Comparison of ENCODE assay signal across 23 cellular contexts in genomic region chr17:50830994-50831393, GRCh38. TPM values are rescaled to one million over a fixed set of nuclear protein-coding genes. Genes with fewer than 3 reads are reported as not detected.
DNase-seq lines count a peak whose midpoint lies in the region; ATAC-seq and TF ChIP-seq lines count a peak whose summit lies in the region.
"Had no signal": no experiment of that assay in that cellular context is flagged by ENCODE, and none has a peak within 500 bp of the region (broad histone marks: within the 10 kb centered on the region; RNA-seq: fewer than 3 reads in every experiment).

No MANE protein-coding gene starts in this region.

- H3K4me2 ChIP-seq in neuronal stem cell (ENCODE audit: insufficient read depth, low read length, poor library complexity, severe bottlenecking) = no peak overlapping the region

- no peaks in the 10 kb centered on the region for H3K79me1 ChIP-seq in neuronal stem cell (ENCODE audit: low read depth, low read length)

- H4K91ac ChIP-seq in neuronal stem cell (ENCODE audit: low read depth, low read length, poor library complexity) = no peak overlapping the region

- H2AK5ac ChIP-seq in neuronal stem cell (ENCODE audit: low read depth, low read length) = peak overlapping the region; percentile 77

- WGBS in neuronal stem cell (ENCODE audit: extremely low coverage in 2 of 2, insufficient read length in 2 of 2, insufficient replicate concordance in 1 of 2), 2 donors = no CpG with 5 or more reads among the region's 12 CpGs

- H3K36me3 Mint-ChIP-seq in stimulated activated effector memory CD8-positive, alpha-beta T cell treated with anti-CD3 and anti-CD28 coated beads, Interleukin-12 subunit alpha, Interleukin-12 subunit beta, amount 100 ng/mL, for 72 hours = no peaks in the 10 kb centered on the region
- H3K36me3 Mint-ChIP-seq: activated naive CD4-positive, alpha-beta T cell treated with anti-CD3 and anti-CD28 coated beads, Interleukin-2, amount 50 U/mL, for 24 hours had no signal

- H3K23ac ChIP-seq in neuronal stem cell (ENCODE audit: low read depth, low read length, poor library complexity) = no peak overlapping the region

- ATAC-seq in upper lobe of right lung (no peak), HG03045 (IDR thresholded peaks at IDR 0.05; ENCODE audit: unreplicated experiment) (no peak)
- no peak for ATAC-seq in stimulated activated effector memory CD8-positive, alpha-beta T cell treated with anti-CD3 and anti-CD28 coated beads, Interleukin-12 subunit alpha, Interleukin-12 subunit beta, amount 100 ng/mL, for 72 hours
- ATAC-seq: esophagus mucosa had no signal

- H3K9ac ChIP-seq in neuronal stem cell (ENCODE audit: low read depth, low read length, poor library complexity) = no peak overlapping the region

- no peak overlapping the region for H3K4ac ChIP-seq in neuronal stem cell (ENCODE audit: low read length)

- no peak overlapping the region for H4K8ac ChIP-seq in neuronal stem cell (ENCODE audit: low read depth, low read length)

- H3K4me3 Mint-ChIP-seq in stimulated activated effector memory CD8-positive, alpha-beta T cell treated with anti-CD3 and anti-CD28 coated beads, Interleukin-12 subunit alpha, Interleukin-12 subunit beta, amount 100 ng/mL, for 72 hours = no peak overlapping the region
- H3K4me3 Mint-ChIP-seq: activated naive CD4-positive, alpha-beta T cell treated with anti-CD3 and anti-CD28 coated beads, Interleukin-2, amount 50 U/mL, for 24 hours; CD4-positive, alpha-beta T cell had no signal

- H3K4me3 ChIP-seq in choroid plexus epithelial cell (ENCODE audit: low read depth, low read length) (no peak overlapping the region), neuronal stem cell (ENCODE audit: low read length in 2 of 2) (no peak overlapping the region), upper lobe of right lung (no peak overlapping the region)
- H3K4me3 ChIP-seq: dorsolateral prefrontal cortex, right atrium auricular region, stomach, uterus had no signal

- peak overlapping the region; percentile 58 for H2AFZ ChIP-seq in neuronal stem cell (ENCODE audit: low read length)

- H3K14ac ChIP-seq in neuronal stem cell (ENCODE audit: low read length) = no peak overlapping the region

- DNase-seq in ELF-1 (ENCODE audit: low read depth, low spot score) = peak; percentile 56
- DNase-seq in NCI-H2171 (lab: John Stamatoyannopoulos, UW) = peak; percentile 72
- DNase-seq in choroid plexus epithelial cell (ENCODE audit: low read depth) = peak; percentile 64
- no peak for DNase-seq in neuronal stem cell (ENCODE audit: low spot score)
- DNase-seq in GDM1 (lab: John Stamatoyannopoulos, UW) = no peak
- no peak for DNase-seq in upper lobe of right lung
- DNase-seq in stimulated activated effector memory CD8-positive, alpha-beta T cell treated with anti-CD3 and anti-CD28 coated beads, Interleukin-12 subunit alpha, Interleukin-12 subunit beta, amount 100 ng/mL, for 72 hours (ENCODE audit: low spot score in 2 of 2) = no peak
- DNase-seq: activated T-cell treated with anti-CD3 and anti-CD28 coated beads for 4 hours; CD4-positive, alpha-beta T cell; islet precursor cell; NCI-H2029 treated with DMSO at 0.1 percent for 48 hours; RPMI8226; SW 1271; uterus had no signal

- intact Hi-C loops in upper lobe of right lung (cut with DNase I) = no loop called here

- H2BK12ac ChIP-seq in neuronal stem cell (ENCODE audit: low read length) = no peak overlapping the region

- no peaks in the 10 kb centered on the region for H3K36me3 ChIP-seq in neuronal stem cell (replicated peaks in 1 of 2; ENCODE audit: control insufficient read depth in 2 of 2, insufficient read depth in 2 of 2, low read length in 2 of 2)
- no peaks in the 10 kb centered on the region for H3K36me3 ChIP-seq in upper lobe of right lung
- H3K36me3 ChIP-seq: right atrium auricular region, stomach, uterus had no signal

- H3K4me1 ChIP-seq in neuronal stem cell (ENCODE audit: control insufficient read depth in 2 of 2, insufficient read depth in 1 of 2, low read depth in 1 of 2, low read length in 2 of 2) (peaks cover 23 to 36% of the 10 kb centered on the region in 2 donors), upper lobe of right lung (peaks cover 9% of the 10 kb centered on the region)
- H3K4me1 ChIP-seq: uterus had no signal

- H3K27ac Mint-ChIP-seq in stimulated activated effector memory CD8-positive, alpha-beta T cell treated with anti-CD3 and anti-CD28 coated beads, Interleukin-12 subunit alpha, Interleukin-12 subunit beta, amount 100 ng/mL, for 72 hours = no peak overlapping the region
- H3K27ac Mint-ChIP-seq: activated naive CD4-positive, alpha-beta T cell treated with anti-CD3 and anti-CD28 coated beads, Interleukin-2, amount 50 U/mL, for 24 hours; CD4-positive, alpha-beta T cell had no signal

- TF ChIP-seq CTCF in choroid plexus epithelial cell (conservative IDR thresholded peaks at IDR 0.05; ENCODE audit: low read depth, low read length) (no peak), upper lobe of right lung (IDR thresholded peaks at IDR 0.05) (no peak)

- no peak overlapping the region for H2BK120ac ChIP-seq in neuronal stem cell (ENCODE audit: low read depth, low read length)

- H3K9me3 Mint-ChIP-seq in stimulated activated effector memory CD8-positive, alpha-beta T cell treated with anti-CD3 and anti-CD28 coated beads, Interleukin-12 subunit alpha, Interleukin-12 subunit beta, amount 100 ng/mL, for 72 hours = no peaks in the 10 kb centered on the region
- H3K9me3 Mint-ChIP-seq: activated naive CD4-positive, alpha-beta T cell treated with anti-CD3 and anti-CD28 coated beads, Interleukin-2, amount 50 U/mL, for 24 hours; CD4-positive, alpha-beta T cell had no signal

- H3K18ac ChIP-seq in neuronal stem cell (ENCODE audit: low read length) = peak overlapping the region; percentile 83

- H3K27ac ChIP-seq in neuronal stem cell (replicated peaks; ENCODE audit: low read length) = no peak overlapping the region
- H3K27ac ChIP-seq in upper lobe of right lung = no peak overlapping the region
- H3K27ac ChIP-seq: dorsolateral prefrontal cortex, right atrium auricular region, uterus had no signal

- peak overlapping the region; percentile 46 for H2BK15ac ChIP-seq in neuronal stem cell (ENCODE audit: low read length)

- H3K4me1 Mint-ChIP-seq in stimulated activated effector memory CD8-positive, alpha-beta T cell treated with anti-CD3 and anti-CD28 coated beads, Interleukin-12 subunit alpha, Interleukin-12 subunit beta, amount 100 ng/mL, for 72 hours = peaks cover 10% of the 10 kb centered on the region
- H3K4me1 Mint-ChIP-seq: activated naive CD4-positive, alpha-beta T cell treated with anti-CD3 and anti-CD28 coated beads, Interleukin-2, amount 50 U/mL, for 24 hours had no signal

- no peaks in the 10 kb centered on the region for H3K9me3 ChIP-seq in neuronal stem cell (replicated peaks in 1 of 2; ENCODE audit: control insufficient read depth in 2 of 2, insufficient read depth in 1 of 2, low read depth in 1 of 2, low read length in 2 of 2)
- H3K9me3 ChIP-seq in upper lobe of right lung = no peaks in the 10 kb centered on the region
- H3K9me3 ChIP-seq: right atrium auricular region, stomach, uterus had no signal

- H3K27me3 ChIP-seq in neuronal stem cell (ENCODE audit: control insufficient read depth in 3 of 3, insufficient read depth in 3 of 3, low read depth in 1 of 3, low read length in 3 of 3) (peaks cover 0 to 54% (median 4%) of the 10 kb centered on the region in 3 experiments), upper lobe of right lung (no peaks in the 10 kb centered on the region)
- H3K27me3 ChIP-seq: dorsolateral prefrontal cortex, right atrium auricular region, uterus had no signal

- H2BK5ac ChIP-seq in neuronal stem cell (ENCODE audit: low read length) = no peak overlapping the region

RNA-seq across cellular contexts. Expression of gene WFIKKN2, which starts 4.4 kb away (rescaled TPM):
- 0.03 TPM for polyA plus RNA-seq in neuronal stem cell (2013, experiment 1 of 2)
- 0.01 TPM for polyA plus RNA-seq in neuronal stem cell (2013, experiment 2 of 2)
- total RNA-seq in upper lobe of right lung = 0.69 TPM
- total RNA-seq: bronchial epithelial cell; CD4-positive, alpha-beta T cell; Daoy; esophagus mucosa; M059J had no signal

RNA-seq across cellular contexts. Expression of gene TOB1, which starts 35.2 kb away (rescaled TPM):
- polyA plus RNA-seq in neuronal stem cell (2013, experiment 1 of 2) = 44.9 TPM
- polyA plus RNA-seq in neuronal stem cell (2013, experiment 2 of 2) = 45.0 TPM
- total RNA-seq in upper lobe of right lung = 70.1 TPM

Comparison
In these comparisons a context has a peak if more than half of its experiments do, and no peak if none do; other contexts are left out.
1. DNase-seq: peak in ELF-1 (single experiment), NCI-H2171 (single experiment) and choroid plexus epithelial cell (single experiment); none in neuronal stem cell (single experiment), GDM1 (single experiment), upper lobe of right lung (single experiment) and stimulated activated effector memory CD8-positive, alpha-beta T cell treated with anti-CD3 and anti-CD28 coated beads, Interleukin-12 subunit alpha, Interleukin-12 subunit beta, amount 100 ng/mL, for 72 hours (0 of 2).